Comparison of ENCODE assay signal across 10 cellular contexts in the genomic region with DNA sequence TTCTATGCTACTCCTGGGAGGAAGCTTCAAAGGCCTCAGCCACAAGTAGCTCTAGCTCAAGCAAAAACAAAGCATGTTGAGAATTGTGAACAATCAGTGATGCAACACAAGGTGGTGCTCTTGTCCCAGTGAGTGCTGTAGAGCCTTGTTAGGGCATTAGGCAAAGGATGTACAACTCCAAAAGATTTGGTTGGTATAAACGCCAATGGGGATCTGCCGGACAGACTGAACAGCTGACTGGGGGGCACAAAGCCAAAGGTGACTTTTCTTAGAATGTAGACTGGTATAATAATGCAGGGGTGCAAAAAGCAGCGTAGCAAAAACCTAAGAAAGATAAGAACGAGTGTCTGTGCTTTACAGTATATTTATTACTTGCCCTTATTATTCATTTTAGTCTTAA.
A peak's percentile ranks its signal among the peaks of the same experiment; 100 is the strongest.
DNase-seq lines count a peak whose midpoint lies in the region; ATAC-seq and TF ChIP-seq lines count a peak whose summit lies in the region.
"Had no signal": no experiment of that assay in that cellular context is flagged by ENCODE, and none has a peak within 500 bp of the region (broad histone marks: within the 10 kb centered on the region; RNA-seq: fewer than 3 reads in every experiment).

No MANE protein-coding gene starts in this region.

- CTCF ChIA-PET in activated naive CD4-positive, alpha-beta T cell treated with anti-CD3 and anti-CD28 coated beads, Interleukin-2, amount 10 ng/mL, durations not matched to agents 7 days and 5 days (lab: Charles Lee), result interaction anchor here (0.6 to 2.4 kb wide), 5 partner anchors 10 to 1056 kb away, joined by 3 to 9 read pairs (median 3); no protein-coding TSS in a partner anchor

- peak; percentile 24 for DNase-seq in activated naive CD4-positive, alpha-beta T cell treated with anti-CD3 and anti-CD28 coated beads, Interleukin-2, amount 10 ng/mL, durations not matched to agents 7 days and 5 days
- DNase-seq in activated naive CD4-positive, alpha-beta T cell (lab: John Stamatoyannopoulos, UW), result no peak
- DNase-seq in NCI-H510A (lab: John Stamatoyannopoulos, UW) (peak; percentile 47), left lobe of liver (ENCODE audit: low spot score) (peak; percentile 75)
- DNase-seq: upper lobe of left lung had no signal

- no peak overlapping the region for H3K4me3 Mint-ChIP-seq in activated naive CD4-positive, alpha-beta T cell treated with anti-CD3 and anti-CD28 coated beads, Interleukin-2, amount 10 ng/mL, durations not matched to agents 7 days and 5 days
- H3K4me3 Mint-ChIP-seq in brain, result no peak overlapping the region
- H3K4me3 Mint-ChIP-seq: dendritic cell treated with granulocyte-macrophage colony-stimulating factor and Interleukin-4, amounts not matched to agents 40 ng/mL and 50 ng/mL, for 4 days had no signal

- peaks cover 4% of the 10 kb centered on the region for H3K27me3 Mint-ChIP-seq in activated naive CD4-positive, alpha-beta T cell treated with anti-CD3 and anti-CD28 coated beads, Interleukin-2, amount 10 ng/mL, durations not matched to agents 7 days and 5 days
- H3K27me3 Mint-ChIP-seq in brain, result peaks cover 7% of the 10 kb centered on the region
- H3K27me3 Mint-ChIP-seq: dendritic cell treated with granulocyte-macrophage colony-stimulating factor and Interleukin-4, amounts not matched to agents 40 ng/mL and 50 ng/mL, for 4 days had no signal

- no peak for TF ChIP-seq POLR2A in GM18505 (IDR thresholded peaks at IDR 0.05; ENCODE audit: borderline replicate concordance, extremely low read depth, insufficient read depth, insufficient read length)

- peak; percentile 65 to 73 for TF ChIP-seq CTCF in brain (conservative IDR thresholded peaks at IDR 0.05)

- no peaks in the 10 kb centered on the region for H3K4me1 Mint-ChIP-seq in activated naive CD4-positive, alpha-beta T cell treated with anti-CD3 and anti-CD28 coated beads, Interleukin-2, amount 10 ng/mL, durations not matched to agents 7 days and 5 days
- peaks cover 4% of the 10 kb centered on the region for H3K4me1 Mint-ChIP-seq in brain

- ATAC-seq in HG03175 (IDR thresholded peaks at IDR 0.05; ENCODE audit: unreplicated experiment) (peak; percentile 62), left lobe of liver (peak; percentile 77), GM18505 (IDR thresholded peaks at IDR 0.05; ENCODE audit: unreplicated experiment) (no peak), GM19397 (IDR thresholded peaks at IDR 0.05; ENCODE audit: unreplicated experiment) (no peak)

- H3K36me3 Mint-ChIP-seq in activated naive CD4-positive, alpha-beta T cell treated with anti-CD3 and anti-CD28 coated beads, Interleukin-2, amount 10 ng/mL, durations not matched to agents 7 days and 5 days, result no peaks in the 10 kb centered on the region
- no peaks in the 10 kb centered on the region for H3K36me3 Mint-ChIP-seq in brain

- H3K27ac Mint-ChIP-seq in activated naive CD4-positive, alpha-beta T cell treated with anti-CD3 and anti-CD28 coated beads, Interleukin-2, amount 10 ng/mL, durations not matched to agents 7 days and 5 days, result no peak overlapping the region
- H3K27ac Mint-ChIP-seq in brain, result peak overlapping the region in 1 of 5 experiments; percentile 34
- H3K27ac Mint-ChIP-seq: dendritic cell treated with granulocyte-macrophage colony-stimulating factor and Interleukin-4, amounts not matched to agents 40 ng/mL and 50 ng/mL, for 4 days had no signal

- H3K9me3 Mint-ChIP-seq in activated naive CD4-positive, alpha-beta T cell treated with anti-CD3 and anti-CD28 coated beads, Interleukin-2, amount 10 ng/mL, durations not matched to agents 7 days and 5 days, result no peaks in the 10 kb centered on the region
- no peaks in the 10 kb centered on the region for H3K9me3 Mint-ChIP-seq in brain

Comparison
In these comparisons a context has a peak if more than half of its experiments do, and no peak if none do; other contexts are left out.
1. DNase-seq: peak in activated naive CD4-positive, alpha-beta T cell treated with anti-CD3 and anti-CD28 coated beads, Interleukin-2, amount 10 ng/mL, durations not matched to agents 7 days and 5 days (single experiment), NCI-H510A (single experiment) and left lobe of liver (single experiment); none in activated naive CD4-positive, alpha-beta T cell (0 of 4).
2. ATAC-seq: peak in HG03175 (single experiment) and left lobe of liver (single experiment); none in GM18505 (single experiment) and GM19397 (single experiment).